Comparison of ENCODE assay signal across 8 cellular contexts in the genomic region with DNA sequence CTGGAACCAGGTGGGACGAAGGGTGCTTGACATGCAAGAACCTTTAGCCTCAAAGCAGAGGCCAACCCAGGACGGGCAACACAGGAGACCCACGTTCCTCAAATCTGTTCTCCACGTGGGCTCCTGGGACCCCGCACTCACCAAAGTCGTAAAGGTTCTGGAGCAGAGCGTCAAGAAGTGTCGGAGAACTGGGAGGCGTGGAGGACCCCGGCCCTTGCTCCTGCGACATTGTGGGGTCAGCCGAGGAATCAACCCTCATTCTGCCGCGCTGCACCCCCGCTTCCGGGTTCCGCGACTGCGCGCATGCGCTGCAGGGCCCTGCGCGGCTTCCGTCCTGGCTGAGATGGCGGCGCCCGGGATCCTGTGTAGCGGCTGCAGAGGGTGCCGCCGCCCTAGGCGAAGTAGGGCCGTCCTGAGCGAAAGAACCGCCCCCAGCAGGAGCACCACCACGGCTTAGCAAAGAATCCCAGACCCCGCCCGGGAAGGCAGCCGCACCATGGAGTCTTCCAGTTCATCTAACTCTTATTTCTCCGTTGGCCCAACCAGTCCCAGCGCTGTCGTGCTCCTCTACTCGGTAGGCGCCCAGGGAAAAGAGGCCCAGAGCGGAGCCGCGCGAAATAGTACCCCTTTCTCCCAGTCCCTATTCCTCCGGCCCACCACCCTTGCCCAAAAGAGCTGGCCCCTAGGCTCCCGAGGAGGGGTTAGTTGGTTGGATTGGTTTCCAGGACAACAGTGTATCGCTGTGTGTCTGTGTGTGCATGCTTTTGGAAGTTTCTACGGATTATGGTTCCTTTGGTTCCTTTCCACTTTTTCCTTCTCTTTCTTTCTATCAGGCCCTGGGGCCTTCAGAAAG. TPM values are rescaled to one million over a fixed set of nuclear protein-coding genes. Genes with fewer than 3 reads are reported as not detected.
A peak's percentile ranks its signal among the peaks of the same experiment; 100 is the strongest.
DNase-seq lines count a peak whose midpoint lies in the region; ATAC-seq and TF ChIP-seq lines count a peak whose summit lies in the region.

Gene GNPAT (plus strand): TSS at position 330 of the 853 bp plus-strand sequence. CDS start 167 bp downstream, at position 497.

- no peaks in the 10 kb centered on the region for H3K27me3 ChIP-seq in colonic mucosa

- H3K9ac ChIP-seq in colonic mucosa (ENCODE audit: low read depth in 2 of 2, low read length in 2 of 2): peak within 1 kb of the TSS; percentile 89 to 94

- peak; percentile 93 for ATAC-seq in GM19035 (IDR thresholded peaks at IDR 0.05; ENCODE audit: unreplicated experiment)
- ATAC-seq in HG03342 (IDR thresholded peaks at IDR 0.05; ENCODE audit: unreplicated experiment): peak; percentile 96
- ATAC-seq in left colon: peak; percentile 92

- intact Hi-C loops in colonic mucosa (cut with DNase I): no loop called here
- intact Hi-C loops in left colon (cut with DNase I, micrococcal nuclease): no loop called here

- no peaks in the 10 kb centered on the region for H3K36me3 ChIP-seq in colonic mucosa

- H3K4me1 ChIP-seq in colonic mucosa: peaks cover 13% of the 10 kb centered on the region

- H3K9me3 ChIP-seq in colonic mucosa: no peaks in the 10 kb centered on the region

- DNase-seq in AML-193 (lab: John Stamatoyannopoulos, UW) (peak; percentile 61 to 72), NCI-H526 (lab: John Stamatoyannopoulos, UW) (peak; percentile 48 to 79), colonic mucosa (peak; percentile 90), left colon (peak; percentile 84 to 91)
- DNase-seq in activated CD4-positive, alpha-beta T cell treated with anti-CD3 and anti-CD28 coated beads for 48 hours: peak; percentile 92
- peak; percentile 84 to 86 for DNase-seq in stimulated activated CD4-positive, alpha-beta T cell treated with anti-CD3 and anti-CD28 coated beads, Interleukin-1b, Interleukin-23, amount 100 ng/mL, for 4 hours (ENCODE audit: low read depth in 2 of 2)

- TF ChIP-seq CTCF in colonic mucosa (IDR thresholded peaks at IDR 0.05): no peak

- peak within 1 kb of the TSS; percentile 81 for H3K4me3 ChIP-seq in colonic mucosa

- peak within 1 kb of the TSS; percentile 80 for H3K27ac ChIP-seq in colonic mucosa

RNA-seq across cellular contexts. Expression of gene GNPAT, which starts in this region (rescaled TPM):
- total RNA-seq in colonic mucosa: 10 to 100 TPM; 34.9 to 40.5 TPM
- 10 to 100 TPM; 30.4 to 30.6 TPM for total RNA-seq in left colon

Comparison
In these comparisons a context has a peak if more than half of its experiments do, and no peak if none do; other contexts are left out.
1. Peak in every context shown above with its lines: DNase-seq, ATAC-seq, H3K4me3 ChIP-seq and H3K27ac ChIP-seq.